Comparison of ENCODE assay signal across 40 cellular contexts in the genomic region with DNA sequence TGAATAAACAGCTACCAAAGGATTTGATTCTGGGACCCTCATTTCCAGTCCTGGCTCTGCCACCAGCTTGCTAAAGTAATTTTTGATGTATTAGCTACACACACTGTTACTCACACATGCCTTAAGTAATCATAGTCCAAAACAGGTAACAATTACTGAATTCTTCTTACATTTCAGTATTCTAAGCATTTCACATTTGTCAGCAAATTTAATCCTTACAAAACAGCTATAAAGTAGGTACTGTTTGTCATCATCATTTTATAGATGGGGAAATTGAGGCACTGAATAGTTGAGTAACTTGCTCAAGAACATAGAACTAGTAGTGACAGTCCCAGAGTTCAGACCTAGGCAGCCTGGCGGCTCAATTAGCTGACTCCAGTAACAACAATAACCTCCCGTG.
"Had no signal": no experiment of that assay in that cellular context is flagged by ENCODE, and none has a peak within 500 bp of the region (broad histone marks: within the 10 kb centered on the region; RNA-seq: fewer than 3 reads in every experiment).

No MANE protein-coding gene starts in this region.

- ATAC-seq: activated naive CD4-positive, alpha-beta T cell treated with anti-CD3 and anti-CD28 coated beads, Interleukin-2, amount 50 U/mL, for 72 hours; activated naive CD8-positive, alpha-beta T cell treated with anti-CD3 and anti-CD28 coated beads, Interleukin-2, amount 50 U/mL, for 24 hours; activated T-cell treated with anti-CD3 and anti-CD28 coated beads, Interleukin-2, amount 50 U/mL, for 4 hours; activated T-cell treated with anti-CD3 and anti-CD28 coated beads, Interleukin-2, amount 50 U/mL, for 72 hours; activated T-helper 17 cell treated with anti-CD3 and anti-CD28 coated beads, Interleukin-2, amount 50 U/mL, for 72 hours; body of pancreas had no signal

- H3K4me1 ChIP-seq: adrenal gland, ascending aorta, body of pancreas, breast epithelium had no signal

- FAIRE-seq: astrocyte, bronchial epithelial cell had no signal

- H3K4me3 ChIP-seq: adrenal gland, ascending aorta, body of pancreas, breast epithelium, cardiac muscle cell had no signal

- H3K27ac Mint-ChIP-seq: activated naive CD4-positive, alpha-beta T cell treated with anti-CD3 and anti-CD28 coated beads for 36 hours; activated naive CD4-positive, alpha-beta T cell treated with anti-CD3 and anti-CD28 coated beads, Interleukin-2, amount 10 ng/mL, durations not matched to agents 7 days and 5 days; activated naive CD4-positive, alpha-beta T cell treated with anti-CD3 and anti-CD28 coated beads, Interleukin-2, amount 50 U/mL, for 24 hours; activated naive CD4-positive, alpha-beta T cell treated with anti-CD3 and anti-CD28 coated beads, Interleukin-2, amount 50 U/mL, for 72 hours; activated naive CD8-positive, alpha-beta T cell; activated naive CD8-positive, alpha-beta T cell treated with anti-CD3 and anti-CD28 coated beads for 36 hours; activated naive CD8-positive, alpha-beta T cell treated with anti-CD3 and anti-CD28 coated beads, Interleukin-2, amount 10 ng/mL, durations not matched to agents 7 days and 5 days; activated naive CD8-positive, alpha-beta T cell treated with anti-CD3 and anti-CD28 coated beads, Interleukin-2, amount 50 U/mL, for 24 hours; activated T-cell treated with anti-CD3 and anti-CD28 coated beads, Interleukin-2, amount 50 U/mL, for 24 hours; activated T-cell treated with anti-CD3 and anti-CD28 coated beads, Interleukin-2, amount 50 U/mL, for 72 hours; activated T-helper 1 cell treated with anti-CD3 and anti-CD28 coated beads, Interleukin-12 subunit alpha, Interleukin-12 subunit beta, Interleukin-2, Interleukin-4 antibody, amounts not matched to agents 30 ng/mL and 10 ng/mL and 1 ng/mL, durations not matched to agents 14 hours and 24 hours and 36 hours; activated T-helper 17 cell treated with anti-CD3 and anti-CD28 coated beads, Interleukin-2, amount 50 U/mL, for 72 hours; activated T-helper 2 cell treated with anti-CD3 and anti-CD28 coated beads, Interferon-gamma antibody, Interleukin-2, Interleukin-4, amounts not matched to agents 10 μg/mL and 5 μg/mL and 100 μg/mL, durations not matched to agents 14 hours and 24 hours and 36 hours had no signal

- DNase-seq: activated effector memory CD4-positive, alpha-beta T cell treated with anti-CD3 and anti-CD28 coated beads, Interleukin-2, amount 50 U/mL, for 16 hours; activated effector memory CD4-positive, alpha-beta T cell treated with Interleukin-2 at 50 U/mL for 16 hours; activated gamma-delta T cell; activated gamma-delta T cell treated with Interleukin-2 at 50 U/mL for 16 hours; activated naive CD4-positive, alpha-beta T cell; activated naive CD4-positive, alpha-beta T cell treated with anti-CD3 and anti-CD28 coated beads for 36 hours; activated naive CD4-positive, alpha-beta T cell treated with anti-CD3 and anti-CD28 coated beads, Interleukin-2, amount 10 ng/mL, durations not matched to agents 7 days and 5 days; activated naive CD4-positive, alpha-beta T cell treated with anti-CD3 and anti-CD28 coated beads, Interleukin-2, amount 50 U/mL, for 16 hours; activated naive CD4-positive, alpha-beta T cell treated with Interleukin-2 at 50 U/mL for 16 hours; activated naive CD8-positive, alpha-beta T cell treated with anti-CD3 and anti-CD28 coated beads for 36 hours; activated naive CD8-positive, alpha-beta T cell treated with anti-CD3 and anti-CD28 coated beads, Interleukin-2, amount 10 ng/mL, durations not matched to agents 7 days and 5 days; activated naive CD8-positive, alpha-beta T cell treated with anti-CD3 and anti-CD28 coated beads, Interleukin-2, amount 50 U/mL, for 24 hours; activated T-cell treated with anti-CD3 and anti-CD28 coated beads, Interleukin-2, amount 50 U/mL, for 1 hour; activated T-cell treated with anti-CD3 and anti-CD28 coated beads, Interleukin-2, amount 50 U/mL, for 24 hours; activated T-cell treated with anti-CD3 and anti-CD28 coated beads, Interleukin-2, amount 50 U/mL, for 4 hours; activated T-cell treated with anti-CD3 and anti-CD28 coated beads, Interleukin-2, amount 50 U/mL, for 48 hours; activated T-cell treated with anti-CD3 and anti-CD28 coated beads, Interleukin-2, amount 50 U/mL, for 72 hours; adrenal gland; amniotic stem cell; amygdala; anterior cingulate cortex; aorta; body of pancreas; brain microvascular endothelial cell; caudate nucleus; central memory CD4-positive, alpha-beta T cell; cerebellar nuclear complex had no signal

- H3K9me3 Mint-ChIP-seq: activated naive CD4-positive, alpha-beta T cell treated with anti-CD3 and anti-CD28 coated beads, Interleukin-2, amount 10 ng/mL, durations not matched to agents 7 days and 5 days; activated naive CD8-positive, alpha-beta T cell treated with anti-CD3 and anti-CD28 coated beads, Interleukin-2, amount 10 ng/mL, durations not matched to agents 7 days and 5 days; activated T-helper 2 cell treated with anti-CD3 and anti-CD28 coated beads, Interferon-gamma antibody, Interleukin-2, Interleukin-4, amounts not matched to agents 10 μg/mL and 5 μg/mL and 100 μg/mL, durations not matched to agents 14 hours and 24 hours and 36 hours; central memory CD8-positive, alpha-beta T cell had no signal

- H3K27me3 ChIP-seq: ascending aorta, body of pancreas, brain microvascular endothelial cell, breast epithelium, cardiac muscle cell had no signal

- H3K36me3 ChIP-seq: adrenal gland, ascending aorta, brain microvascular endothelial cell, breast epithelium, cardiac muscle cell had no signal

- H3K9me3 ChIP-seq: adrenal gland, body of pancreas had no signal

- H3K4me3 Mint-ChIP-seq: activated naive CD4-positive, alpha-beta T cell treated with anti-CD3 and anti-CD28 coated beads for 36 hours; activated naive CD4-positive, alpha-beta T cell treated with anti-CD3 and anti-CD28 coated beads, Interleukin-2, amount 10 ng/mL, durations not matched to agents 7 days and 5 days; activated naive CD4-positive, alpha-beta T cell treated with anti-CD3 and anti-CD28 coated beads, Interleukin-2, amount 50 U/mL, for 24 hours; activated naive CD8-positive, alpha-beta T cell; activated naive CD8-positive, alpha-beta T cell treated with anti-CD3 and anti-CD28 coated beads for 36 hours; activated naive CD8-positive, alpha-beta T cell treated with anti-CD3 and anti-CD28 coated beads, Interleukin-2, amount 10 ng/mL, durations not matched to agents 7 days and 5 days; activated naive CD8-positive, alpha-beta T cell treated with anti-CD3 and anti-CD28 coated beads, Interleukin-2, amount 50 U/mL, for 24 hours; activated T-cell treated with anti-CD3 and anti-CD28 coated beads, Interleukin-2, amount 50 U/mL, for 24 hours; activated T-cell treated with anti-CD3 and anti-CD28 coated beads, Interleukin-2, amount 50 U/mL, for 4 hours; activated T-cell treated with anti-CD3 and anti-CD28 coated beads, Interleukin-2, amount 50 U/mL, for 72 hours; activated T-helper 1 cell treated with anti-CD3 and anti-CD28 coated beads, Interleukin-12 subunit alpha, Interleukin-12 subunit beta, Interleukin-2, Interleukin-4 antibody, amounts not matched to agents 30 ng/mL and 10 ng/mL and 1 ng/mL, durations not matched to agents 14 hours and 24 hours and 36 hours; activated T-helper 17 cell treated with anti-CD3 and anti-CD28 coated beads, Interleukin-2, amount 50 U/mL, for 72 hours; brain; central memory CD8-positive, alpha-beta T cell had no signal

- H3K4me1 Mint-ChIP-seq: activated naive CD4-positive, alpha-beta T cell treated with anti-CD3 and anti-CD28 coated beads, Interleukin-2, amount 10 ng/mL, durations not matched to agents 7 days and 5 days; activated naive CD4-positive, alpha-beta T cell treated with anti-CD3 and anti-CD28 coated beads, Interleukin-2, amount 50 U/mL, for 24 hours; activated naive CD8-positive, alpha-beta T cell treated with anti-CD3 and anti-CD28 coated beads for 36 hours; activated naive CD8-positive, alpha-beta T cell treated with anti-CD3 and anti-CD28 coated beads, Interleukin-2, amount 10 ng/mL, durations not matched to agents 7 days and 5 days; activated T-helper 17 cell treated with anti-CD3 and anti-CD28 coated beads, Interleukin-2, amount 50 U/mL, for 72 hours; central memory CD8-positive, alpha-beta T cell had no signal

- H3K36me3 Mint-ChIP-seq: activated naive CD4-positive, alpha-beta T cell treated with anti-CD3 and anti-CD28 coated beads, Interleukin-2, amount 10 ng/mL, durations not matched to agents 7 days and 5 days; activated naive CD4-positive, alpha-beta T cell treated with anti-CD3 and anti-CD28 coated beads, Interleukin-2, amount 50 U/mL, for 24 hours; activated naive CD4-positive, alpha-beta T cell treated with anti-CD3 and anti-CD28 coated beads, Interleukin-2, amount 50 U/mL, for 72 hours; activated naive CD8-positive, alpha-beta T cell; activated naive CD8-positive, alpha-beta T cell treated with anti-CD3 and anti-CD28 coated beads for 36 hours; activated naive CD8-positive, alpha-beta T cell treated with anti-CD3 and anti-CD28 coated beads, Interleukin-2, amount 10 ng/mL, durations not matched to agents 7 days and 5 days had no signal

- H3K27ac ChIP-seq: adrenal gland, ascending aorta, body of pancreas, brain microvascular endothelial cell, breast epithelium, cardiac muscle cell had no signal
